ENCODE assay signal across 9 cellular contexts in the genomic region with DNA sequence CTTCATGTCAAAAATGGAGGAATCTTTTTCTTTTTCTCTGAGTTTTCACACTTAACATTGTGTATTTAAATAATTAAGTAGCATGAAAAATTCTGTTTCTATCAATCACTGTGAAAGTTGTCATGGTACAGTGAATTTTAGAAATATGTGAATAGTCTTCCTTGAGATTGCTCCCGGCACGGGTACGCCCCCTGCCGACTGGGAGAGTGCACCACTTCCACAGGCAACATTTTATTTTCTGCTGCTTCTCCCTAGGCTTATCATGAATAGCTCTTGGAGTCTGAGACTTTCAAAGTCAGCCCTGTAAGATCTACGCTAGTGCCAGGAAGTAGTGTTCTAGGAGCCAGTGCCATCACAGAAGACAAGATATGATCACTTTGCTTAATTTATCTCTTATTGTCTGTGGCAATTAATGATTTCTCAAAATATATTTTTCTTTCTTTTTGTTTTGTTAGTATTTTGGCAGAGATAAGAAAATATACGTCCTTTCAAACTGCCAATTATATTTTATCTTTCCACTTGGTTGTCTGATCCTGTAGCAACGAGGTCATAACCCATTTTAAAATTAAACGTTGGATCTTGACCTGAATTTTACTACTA.
DNase-seq lines count a peak whose midpoint lies in the region; ATAC-seq and TF ChIP-seq lines count a peak whose summit lies in the region.
"Had no signal": no experiment of that assay in that cellular context is flagged by ENCODE, and none has a peak within 500 bp of the region (broad histone marks: within the 10 kb centered on the region; RNA-seq: fewer than 3 reads in every experiment).

No MANE protein-coding gene starts in this region.

- H3K36me3 ChIP-seq in HCT116 (ENCODE audit: control insufficient read depth in 1 of 2, insufficient read depth in 2 of 2, low read length in 2 of 2), result no peaks in the 10 kb centered on the region
- H3K36me3 ChIP-seq in Loucy (ENCODE audit: insufficient read depth, low read length), result no peaks in the 10 kb centered on the region
- H3K36me3 ChIP-seq in transverse colon, result no peaks in the 10 kb centered on the region

- H3K27me3 ChIP-seq in HCT116 (ENCODE audit: insufficient read depth, low read length), result no peaks in the 10 kb centered on the region
- H3K27me3 ChIP-seq in Loucy (ENCODE audit: insufficient read depth, low read length, poor library complexity, severe bottlenecking), result no peaks in the 10 kb centered on the region
- no peaks in the 10 kb centered on the region for H3K27me3 ChIP-seq in transverse colon

- intact Hi-C loops in HCT116 (cut with micrococcal nuclease) (loop anchor here (1.0 to 10.0 kb wide), 5 partner anchors 264 to 1351 kb away; no protein-coding TSS in a partner anchor), transverse colon (cut with DNase I; ENCODE audit: low total_unique reads) (no loop called here)

- WGBS in transverse colon (ENCODE audit: low coverage in 1 of 2), 2 donors, result 14 to 48% methylated on average over 4 to 8 of the region's 8 CpGs

- peak overlapping the region; percentile 93 for H2AFZ ChIP-seq in HCT116 (ENCODE audit: low read depth, low read length, poor library complexity, severe bottlenecking)
- peak overlapping the region; percentile 22; the same call in 1 of the 2 replicates for H2AFZ ChIP-seq in Loucy (ENCODE audit: low read length)

- RAD21 ChIA-PET in HCT116 (lab: Charles Lee; ENCODE audit: low non-redundant PET in 1 of 2, low total read pairs in 2 of 2, uncharacterized antibody in 2 of 2, unreplicated experiment in 2 of 2), result interaction anchor here in 1 of 2 experiments (0.6 to 1.6 kb wide), 2 partner anchors 264 to 1068 kb away, joined by 3 to 6 read pairs; no protein-coding TSS in a partner anchor

- H3K4me1 ChIP-seq in HCT116 (ENCODE audit: control insufficient read depth in 1 of 2, insufficient read depth in 2 of 2, low read length in 2 of 2) (no peaks in the 10 kb centered on the region), Loucy (ENCODE audit: insufficient read depth, low read length, poor library complexity, severe bottlenecking) (no peaks in the 10 kb centered on the region), transverse colon (peaks cover 0 to 5% (median 0%) of the 10 kb centered on the region in 4 donors)

- H3K4me2 ChIP-seq in HCT116 (ENCODE audit: low read length) (no peak overlapping the region), Loucy (ENCODE audit: low read depth, low read length, poor library complexity, severe bottlenecking) (no peak overlapping the region)

- POLR2A ChIA-PET in AG04449 (lab: Yijun Ruan, JAX) (no interaction called here), HCT116 (lab: Charles Lee) (no interaction called here)

- no peak for TF ChIP-seq EP300 in transverse colon (IDR thresholded peaks at IDR 0.05; ENCODE audit: low read depth)

- BruUV-seq in HCT116 (replicated peaks; lab: Mats Ljungman, UMichigan), result no TSS peak

- no peak overlapping the region for H3K9ac ChIP-seq in HCT116 (ENCODE audit: low read length)
- H3K9ac ChIP-seq in Loucy (ENCODE audit: low read depth, low read length, poor library complexity, severe bottlenecking), result no peak overlapping the region

- H3K27ac Mint-ChIP-seq in activated naive CD8-positive, alpha-beta T cell treated with anti-CD3 and anti-CD28 coated beads, Interleukin-2, amount 50 U/mL, for 24 hours, result no peak overlapping the region
- H3K27ac Mint-ChIP-seq: naive B cell had no signal

- DNase-seq in AG04449 (ENCODE audit: low read depth, low spot score) (no peak), GM10266 (ENCODE audit: extremely low spot score) (peak; percentile 25), HCT116 (ENCODE audit: low read depth, low spot score) (peak; percentile 48), iPS-NIHi7 (ENCODE audit: extremely low spot score) (peak; percentile 68), transverse colon (peak; percentile 49), NCI-H1105 (lab: John Stamatoyannopoulos, UW) (no peak)
- DNase-seq in activated naive CD8-positive, alpha-beta T cell treated with anti-CD3 and anti-CD28 coated beads, Interleukin-2, amount 50 U/mL, for 24 hours, result peak; percentile 19
- DNase-seq: naive B cell had no signal

- ATAC-seq in HCT116, result peak; percentile 91
- no peak for ATAC-seq in activated naive CD8-positive, alpha-beta T cell treated with anti-CD3 and anti-CD28 coated beads, Interleukin-2, amount 50 U/mL, for 24 hours

- TF ChIP-seq POLR2A in HCT116 (IDR thresholded peaks at IDR 0.05; ENCODE audit: borderline replicate concordance, extremely low read depth, insufficient read depth, insufficient read length), result no peak
- no peak for TF ChIP-seq POLR2A in transverse colon (IDR thresholded peaks at IDR 0.05)

- H3K27me3 Mint-ChIP-seq in activated naive CD8-positive, alpha-beta T cell treated with anti-CD3 and anti-CD28 coated beads, Interleukin-2, amount 50 U/mL, for 24 hours, result no peaks in the 10 kb centered on the region
- H3K27me3 Mint-ChIP-seq: naive B cell had no signal

- no peaks in the 10 kb centered on the region for H3K4me1 Mint-ChIP-seq in activated naive CD8-positive, alpha-beta T cell treated with anti-CD3 and anti-CD28 coated beads, Interleukin-2, amount 50 U/mL, for 24 hours
- H3K4me1 Mint-ChIP-seq: naive B cell had no signal

- no peaks in the 10 kb centered on the region for H3K9me3 Mint-ChIP-seq in activated naive CD8-positive, alpha-beta T cell treated with anti-CD3 and anti-CD28 coated beads, Interleukin-2, amount 50 U/mL, for 24 hours

- in situ Hi-C loops in transverse colon (cut with MboI; ENCODE audit: low pct_ligation_motif_present in 1 of 4, low pct_unique_long_range_greater_than_20kb in 1 of 4, low sequenced_read_pairs in 3 of 4), result loop anchor here in 1 of 4 donors (25.0 kb wide), 1 partner anchor 716 kb away; no protein-coding TSS in a partner anchor

- H4K20me1 ChIP-seq in HCT116 (ENCODE audit: insufficient read depth) (no peaks in the 10 kb centered on the region), Loucy (ENCODE audit: insufficient read depth, low read length, poor library complexity, severe bottlenecking) (no peaks in the 10 kb centered on the region)

- H3K79me2 ChIP-seq in HCT116 (ENCODE audit: insufficient read depth, low read length) (no peaks in the 10 kb centered on the region), Loucy (ENCODE audit: insufficient read depth, low read length) (no peaks in the 10 kb centered on the region)

- H3K4me3 ChIP-seq in AG04449 (ENCODE audit: low read depth, low read length) (no peak overlapping the region), HCT116 (replicated peaks in 1 of 2; ENCODE audit: low read depth in 1 of 2, low read length in 2 of 2) (no peak overlapping the region), Loucy (ENCODE audit: low read length, poor library complexity, severe bottlenecking) (no peak overlapping the region), transverse colon (no peak overlapping the region)

- H3K9me2 ChIP-seq in HCT116 (ENCODE audit: insufficient read depth) (no peaks in the 10 kb centered on the region), Loucy (replicated peaks; ENCODE audit: low read depth, low read length) (no peaks in the 10 kb centered on the region; the same call in 1 of the 2 replicates)

- H3K36me3 Mint-ChIP-seq in activated naive CD8-positive, alpha-beta T cell treated with anti-CD3 and anti-CD28 coated beads, Interleukin-2, amount 50 U/mL, for 24 hours (ENCODE audit: low read depth), result no peaks in the 10 kb centered on the region
- H3K36me3 Mint-ChIP-seq: naive B cell had no signal

- H3K27ac ChIP-seq in HCT116 (ENCODE audit: low read depth, low read length) (no peak overlapping the region), transverse colon (no peak overlapping the region)

- TF ChIP-seq CTCF in AG04449 (IDR thresholded peaks at IDR 0.05; ENCODE audit: insufficient read depth, low read length, missing control alignments) (peak; percentile 78), GM10266 (IDR thresholded peaks at IDR 0.05; ENCODE audit: control insufficient read depth, insufficient read depth, low read depth, missing control alignments) (peak; percentile 86), HCT116 (IDR thresholded peaks at IDR 0.05 in 2 of 3, conservative IDR thresholded peaks at IDR 0.05 in 1 of 3; ENCODE audit: borderline replicate concordance in 1 of 3, insufficient read depth in 1 of 3, low read depth in 2 of 3, low read length in 2 of 3) (peak; percentile 65 to 92 (median 91)), Loucy (conservative IDR thresholded peaks at IDR 0.05; ENCODE audit: low read length) (peak; percentile 97), transverse colon (IDR thresholded peaks at IDR 0.05) (peak; percentile 52 to 75 (median 61))

- H3K9me3 ChIP-seq in HCT116 (ENCODE audit: control insufficient read depth in 1 of 2, insufficient read depth in 1 of 2, low read depth in 1 of 2, low read length in 2 of 2) (no peaks in the 10 kb centered on the region), Loucy (ENCODE audit: insufficient read depth, low read depth, low read length) (no peaks in the 10 kb centered on the region), transverse colon (no peaks in the 10 kb centered on the region)

- no peaks in the 10 kb centered on the region for H3F3A ChIP-seq in Loucy (ENCODE audit: low read depth)

- H3K4me3 Mint-ChIP-seq in activated naive CD8-positive, alpha-beta T cell treated with anti-CD3 and anti-CD28 coated beads, Interleukin-2, amount 50 U/mL, for 24 hours, result no peak overlapping the region
- H3K4me3 Mint-ChIP-seq: naive B cell had no signal

- CTCF ChIA-PET in AG04449 (lab: Yijun Ruan, JAX), result interaction anchor here (0.7 to 15.5 kb wide), 18 partner anchors 8 to 1348 kb away, joined by 3 to 154 read pairs (median 3); no protein-coding TSS in a partner anchor
- CTCF ChIA-PET in HCT116 (lab: Charles Lee), result interaction anchor here (0.6 to 1.6 kb wide), 17 partner anchors 9 to 593 kb away, joined by 3 to 12 read pairs (median 4); no protein-coding TSS in a partner anchor

- peak; percentile 72 for TF ChIP-seq RAD21 in HCT116 (IDR thresholded peaks at IDR 0.05; ENCODE audit: low read depth)

TF ChIP-seq in HCT116, 20 proteins besides CTCF, POLR2A, EP300 and RAD21:
- no peak for TF ChIP-seq CBX3 (IDR thresholded peaks at IDR 0.05; ENCODE audit: low read depth)
- TF ChIP-seq, protein P1, sequence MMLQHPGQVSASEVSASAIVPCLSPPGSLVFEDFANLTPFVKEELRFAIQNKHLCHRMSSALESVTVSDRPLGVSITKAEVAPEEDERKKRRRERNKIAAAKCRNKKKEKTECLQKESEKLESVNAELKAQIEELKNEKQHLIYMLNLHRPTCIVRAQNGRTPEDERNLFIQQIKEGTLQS (IDR thresholded peaks at IDR 0.05), result no peak

Comparison
In these comparisons a context has a peak if more than half of its experiments do, and no peak if none do; other contexts are left out.
1. DNase-seq: peak in GM10266 (single experiment), HCT116 (single experiment), activated naive CD8-positive, alpha-beta T cell treated with anti-CD3 and anti-CD28 coated beads, Interleukin-2, amount 50 U/mL, for 24 hours (single experiment), iPS-NIHi7 (single experiment) and transverse colon (single experiment); none in AG04449 (single experiment) and NCI-H1105 (single experiment).
2. Peak in every context shown above with its lines, with median percentiles within 50 percentile points of each other: CTCF ChIP-seq.